In genomic region chr1:214429951-214430742, GRCh38 we compare ENCODE assay signal across 22 cellular contexts.
DNase-seq lines count a peak whose midpoint lies in the region; FAIRE-seq and TF ChIP-seq lines count a peak whose summit lies in the region.
"Had no signal": no experiment of that assay in that cellular context is flagged by ENCODE, and none has a peak within 500 bp of the region (broad histone marks: within the 10 kb centered on the region; RNA-seq: fewer than 3 reads in every experiment).

No MANE protein-coding gene starts in this region.

- H3K27me3 ChIP-seq in ACC112 (ENCODE audit: insufficient read depth, low read length) = no peaks in the 10 kb centered on the region
- no peaks in the 10 kb centered on the region for H3K27me3 ChIP-seq in GM23248 (replicated peaks; ENCODE audit: insufficient read depth)
- no peaks in the 10 kb centered on the region for H3K27me3 ChIP-seq in adrenal gland
- no peaks in the 10 kb centered on the region for H3K27me3 ChIP-seq in keratinocyte (ENCODE audit: control insufficient read depth, extremely low read depth, insufficient read depth, low read length)
- H3K27me3 ChIP-seq: SJCRH30, thyroid gland had no signal

- H3K9me2 ChIP-seq in GM23248 (ENCODE audit: insufficient read depth) = no peaks in the 10 kb centered on the region

- H3K27ac ChIP-seq in ACC112 (ENCODE audit: low read depth, low read length) (peak overlapping the region; percentile 94), GM23248 (peak overlapping the region; percentile 85), adrenal gland (peak overlapping the region in 4 of 5 donors; percentile 19 to 74 (median 59)), keratinocyte (ENCODE audit: control insufficient read depth, insufficient read depth, low read length) (peak overlapping the region; percentile 23)
- H3K27ac ChIP-seq: PC-9, SJCRH30, thyroid gland, VCaP had no signal

- H3K79me2 ChIP-seq in ACC112 (ENCODE audit: control insufficient read depth, insufficient read depth, low read length, unreplicated experiment) = peaks cover 67% of the 10 kb centered on the region
- H3K79me2 ChIP-seq in GM23248 (ENCODE audit: insufficient read depth) = peaks cover 95% of the 10 kb centered on the region
- peaks cover 60% of the 10 kb centered on the region for H3K79me2 ChIP-seq in keratinocyte (ENCODE audit: control insufficient read depth, insufficient read depth, low read length)

- H3K9ac ChIP-seq in GM23248 = no peak overlapping the region
- H3K9ac ChIP-seq in keratinocyte (ENCODE audit: control insufficient read depth, extremely low read depth, insufficient read depth, low read length) = no peak overlapping the region

- H3K9me3 ChIP-seq in GM23248 (ENCODE audit: low read depth) = no peaks in the 10 kb centered on the region
- H3K9me3 ChIP-seq in adrenal gland (replicated peaks in 1 of 3) = no peaks in the 10 kb centered on the region
- no peaks in the 10 kb centered on the region for H3K9me3 ChIP-seq in keratinocyte (ENCODE audit: control insufficient read depth, low read depth, low read length)
- H3K9me3 ChIP-seq: SJCRH30, thyroid gland had no signal

- in situ Hi-C loops in GM23248 (cut with MboI) = no loop called here

- peaks cover 52% of the 10 kb centered on the region for H3F3A ChIP-seq in GM23248 (ENCODE audit: insufficient read depth)

- H3K4me1 ChIP-seq in ACC112 (ENCODE audit: control insufficient read depth, insufficient read depth, low read length, unreplicated experiment) (peaks cover 56% of the 10 kb centered on the region), GM23248 (ENCODE audit: insufficient read depth) (peaks cover 54% of the 10 kb centered on the region), adrenal gland (replicated peaks in 1 of 2) (peaks cover 8 to 35% of the 10 kb centered on the region in 2 donors), keratinocyte (ENCODE audit: control insufficient read depth, extremely low read depth, insufficient read depth, low read length) (peaks cover 46% of the 10 kb centered on the region)

- no peaks in the 10 kb centered on the region for H3K9me1 ChIP-seq in keratinocyte (ENCODE audit: control insufficient read depth, extremely low read depth, insufficient read depth, low read length)

- FAIRE-seq in keratinocyte (lab: Jason Lieb, UNC) = peak; percentile 39
- FAIRE-seq: GM18507 had no signal

- DNase-seq in GM23248 (peak; percentile 52), adrenal gland (peak; percentile 34 to 75 (median 64)), keratinocyte (ENCODE audit: low read depth, low spot score) (no peak), pons (ENCODE audit: low spot score) (no peak), glomerular visceral epithelial cell (ENCODE audit: extremely low spot score) (no peak), AG08395 (ENCODE audit: low spot score) (no peak)
- DNase-seq in activated naive CD4-positive, alpha-beta T cell treated with anti-CD3 and anti-CD28 coated beads, Interleukin-2, amount 50 U/mL, for 16 hours = no peak
- DNase-seq: activated CD4-positive, alpha-beta T cell treated with anti-CD3 and anti-CD28 coated beads, Interleukin-2, amount 50 U/mL, for 4 hours; activated naive CD4-positive, alpha-beta T cell; activated T-cell treated with anti-CD3 and anti-CD28 coated beads for 4 hours; DMS79 treated with DMSO at 0.1 percent for 48 hours; NCI-H748 treated with DMSO at 0.1 percent for 48 hours; PC-9; SJCRH30; stimulated activated CD4-positive, alpha-beta T cell treated with anti-CD3 and anti-CD28 coated beads, Interleukin-2, amount 100 ng/mL, for 24 hours; stimulated activated naive CD4-positive, alpha-beta T cell treated with Interleukin-2 at 50 U/mL for 16 hours; T-helper 2 cell; thyroid gland had no signal

- dilution Hi-C loops in keratinocyte (cut with MboI; ENCODE audit: extremely low pct_ligation_motif_present, low sequenced_read_pairs) = no loop called here

- WGBS in GM23248 (ENCODE audit: low coverage in 1 of 2, low lambda C conversion rate in 2 of 2, missing lambda C conversion rate in 2 of 2), 2 experiments = 83 to 84% methylated on average over 8 of the region's 8 CpGs
- 44 to 60% (median 55%) methylated on average over 8 of the region's 8 CpGs for WGBS in adrenal gland, 4 donors

- no peak for TF ChIP-seq POLR2A in adrenal gland (IDR thresholded peaks at IDR 0.05)

- TF ChIP-seq CTCF in adrenal gland (IDR thresholded peaks at IDR 0.05) = no peak
- TF ChIP-seq CTCF in keratinocyte (optimal IDR thresholded peaks at IDR 0.05 in 1 of 3, IDR thresholded peaks at IDR 0.05 in 1 of 3, conservative IDR thresholded peaks at IDR 0.05 in 1 of 3; ENCODE audit: extremely low read depth in 1 of 3, insufficient read depth in 2 of 3, low read length in 3 of 3) = no peak

- 0 out of 2 replicates have a peak, but pooled peaks cover 3% of the 10 kb centered on the region for H3K36me3 ChIP-seq in ACC112 (ENCODE audit: insufficient read depth, low read length)
- no peaks in the 10 kb centered on the region for H3K36me3 ChIP-seq in GM23248 (ENCODE audit: low read depth)
- H3K36me3 ChIP-seq in adrenal gland (replicated peaks in 1 of 2) = no peaks in the 10 kb centered on the region
- H3K36me3 ChIP-seq in keratinocyte (ENCODE audit: control insufficient read depth in 2 of 2, extremely low read depth in 1 of 2, insufficient read depth in 2 of 2, low read length in 2 of 2) = peaks cover 0 to 3% of the 10 kb centered on the region in 2 experiments
- H3K36me3 ChIP-seq: SJCRH30, thyroid gland had no signal

- H4K20me1 ChIP-seq in GM23248 (ENCODE audit: insufficient read depth) (no peaks in the 10 kb centered on the region), keratinocyte (ENCODE audit: control insufficient read depth, extremely low read depth, insufficient read depth, low read length) (no peaks in the 10 kb centered on the region)

- H2AFZ ChIP-seq in ACC112 (ENCODE audit: low read length, unreplicated experiment) = no peak overlapping the region
- H2AFZ ChIP-seq in GM23248 = no peak overlapping the region
- no peak overlapping the region for H2AFZ ChIP-seq in keratinocyte (ENCODE audit: control insufficient read depth, low read length)
- H2AFZ ChIP-seq: PC-9 had no signal

- intact Hi-C loops in adrenal gland (cut with DNase I) = no loop called here

- peak overlapping the region; percentile 59 for H3K4me2 ChIP-seq in GM23248 (ENCODE audit: unreplicated experiment)
- no peak overlapping the region for H3K4me2 ChIP-seq in keratinocyte (ENCODE audit: control insufficient read depth, extremely low read depth, insufficient read depth, low read depth, low read length)
- H3K4me2 ChIP-seq: PC-9 had no signal

- H3K4me3 ChIP-seq in ACC112 (ENCODE audit: low read depth, low read length) (peak overlapping the region; percentile 10; the same call in 1 of the 2 replicates), GM23248 (no peak overlapping the region), adrenal gland (no peak overlapping the region), keratinocyte (ENCODE audit: control insufficient read depth in 2 of 3, extremely low read depth in 1 of 3, insufficient read depth in 2 of 3, low read depth in 1 of 3, low read length in 3 of 3) (no peak overlapping the region)
- H3K4me3 ChIP-seq: PC-9, SJCRH30, skin epidermis, thyroid gland had no signal

Comparison
In these comparisons a context has a peak if more than half of its experiments do, and no peak if none do; other contexts are left out.
1. H3K27ac ChIP-seq: peak in every context shown above with its lines; median percentile 94 in ACC112; 85 in GM23248; 59 in adrenal gland; 23 in keratinocyte.
2. DNase-seq: peak in GM23248 (single experiment) and adrenal gland (7 of 7); none in keratinocyte (single experiment), pons (single experiment), glomerular visceral epithelial cell (single experiment), activated naive CD4-positive, alpha-beta T cell treated with anti-CD3 and anti-CD28 coated beads, Interleukin-2, amount 50 U/mL, for 16 hours (single experiment) and AG08395 (single experiment).